In the genomic region with DNA sequence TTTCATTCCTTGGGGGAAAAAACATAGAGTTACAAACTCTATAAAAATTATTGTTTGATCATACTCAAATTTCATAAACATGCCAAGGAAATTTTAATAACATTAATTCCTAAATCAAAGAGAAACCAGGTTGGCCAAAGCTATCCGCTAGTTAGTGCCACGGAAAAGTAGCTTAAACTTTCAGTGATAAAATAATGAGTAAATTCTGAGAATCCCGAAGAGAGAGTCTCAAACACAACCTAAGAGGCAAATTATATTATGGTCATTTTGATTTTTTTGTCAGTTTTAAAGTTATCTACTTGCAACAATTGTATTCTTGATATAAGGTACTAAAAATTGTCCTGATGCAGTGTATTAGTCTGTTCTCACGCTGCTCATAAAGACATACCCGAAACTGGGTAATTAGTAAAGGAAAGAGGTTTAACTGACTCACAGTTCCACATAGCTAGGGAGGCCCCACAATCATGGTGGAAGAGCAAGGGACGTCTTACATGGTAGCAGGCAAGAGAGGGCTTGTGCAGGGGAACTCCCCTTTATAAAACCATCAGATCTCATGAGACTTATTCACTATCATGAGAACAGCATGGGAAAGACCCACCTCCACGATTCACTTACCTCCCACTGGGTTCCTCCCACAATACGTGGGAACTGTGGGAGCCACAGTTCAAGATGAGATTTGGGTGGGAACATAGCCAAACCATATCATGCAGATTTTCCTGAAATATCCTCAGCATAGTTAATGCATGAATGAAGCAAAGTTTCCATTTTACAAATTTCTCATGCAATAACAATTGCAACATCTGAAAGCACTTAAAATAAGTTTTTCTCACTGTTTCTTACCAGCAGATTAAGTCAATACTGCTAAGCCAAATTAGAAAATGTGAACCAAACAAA, we compare ENCODE assay signal across 11 cellular contexts.
DNase-seq lines count a peak whose midpoint lies in the region; ATAC-seq, FAIRE-seq and TF ChIP-seq lines count a peak whose summit lies in the region.
"Had no signal": no experiment of that assay in that cellular context is flagged by ENCODE, and none has a peak within 500 bp of the region (broad histone marks: within the 10 kb centered on the region; RNA-seq: fewer than 3 reads in every experiment).

No MANE protein-coding gene starts in this region.

- peak; percentile 86 for ATAC-seq in activated CD8-positive, alpha-beta T cell treated with anti-CD3 and anti-CD28 coated beads for 36 hours
- no peak for ATAC-seq in activated CD8-positive, alpha-beta T cell treated with anti-CD3 and anti-CD28 coated beads, Interleukin-2, amount 10 ng/mL, durations not matched to agents 7 days and 5 days
- peak; percentile 63 for ATAC-seq in HG02798 (IDR thresholded peaks at IDR 0.05; ENCODE audit: poor library complexity, unreplicated experiment)
- ATAC-seq in HepG2 = no peak
- ATAC-seq: left colon had no signal

- no peaks in the 10 kb centered on the region for H3K36me3 Mint-ChIP-seq in activated CD8-positive, alpha-beta T cell treated with anti-CD3 and anti-CD28 coated beads for 36 hours (ENCODE audit: low read depth)
- no peaks in the 10 kb centered on the region for H3K36me3 Mint-ChIP-seq in activated CD8-positive, alpha-beta T cell treated with anti-CD3 and anti-CD28 coated beads, Interleukin-2, amount 10 ng/mL, durations not matched to agents 7 days and 5 days (ENCODE audit: low read depth)
- peaks cover 2% of the 10 kb centered on the region for H3K36me3 Mint-ChIP-seq in activated naive CD8-positive, alpha-beta T cell treated with anti-CD3 and anti-CD28 coated beads for 36 hours

- no peak for FAIRE-seq in HepG2 (lab: Jason Lieb, UNC)

- H3K9me3 Mint-ChIP-seq in activated CD8-positive, alpha-beta T cell treated with anti-CD3 and anti-CD28 coated beads for 36 hours = no peaks in the 10 kb centered on the region
- H3K9me3 Mint-ChIP-seq in activated CD8-positive, alpha-beta T cell treated with anti-CD3 and anti-CD28 coated beads, Interleukin-2, amount 10 ng/mL, durations not matched to agents 7 days and 5 days (ENCODE audit: insufficient read depth) = no peaks in the 10 kb centered on the region
- peaks cover 2% of the 10 kb centered on the region for H3K9me3 Mint-ChIP-seq in activated naive CD8-positive, alpha-beta T cell treated with anti-CD3 and anti-CD28 coated beads for 36 hours
- H3K9me3 Mint-ChIP-seq: dendritic cell treated with granulocyte-macrophage colony-stimulating factor and Interleukin-4, amounts not matched to agents 40 ng/mL and 50 ng/mL, for 4 days had no signal

- peaks cover 9% of the 10 kb centered on the region for H3K27me3 Mint-ChIP-seq in activated CD8-positive, alpha-beta T cell treated with anti-CD3 and anti-CD28 coated beads for 36 hours
- H3K27me3 Mint-ChIP-seq in activated CD8-positive, alpha-beta T cell treated with anti-CD3 and anti-CD28 coated beads, Interleukin-2, amount 10 ng/mL, durations not matched to agents 7 days and 5 days (ENCODE audit: low read depth) = no peaks in the 10 kb centered on the region
- peaks cover 7% of the 10 kb centered on the region for H3K27me3 Mint-ChIP-seq in activated naive CD8-positive, alpha-beta T cell treated with anti-CD3 and anti-CD28 coated beads for 36 hours
- H3K27me3 Mint-ChIP-seq: dendritic cell treated with granulocyte-macrophage colony-stimulating factor and Interleukin-4, amounts not matched to agents 40 ng/mL and 50 ng/mL, for 4 days had no signal

- no peak overlapping the region for H3K4me2 ChIP-seq in HepG2 (ENCODE audit: low read depth, low read length)

- H3K27ac Mint-ChIP-seq in activated CD8-positive, alpha-beta T cell treated with anti-CD3 and anti-CD28 coated beads for 36 hours = no peak overlapping the region
- H3K27ac Mint-ChIP-seq in activated CD8-positive, alpha-beta T cell treated with anti-CD3 and anti-CD28 coated beads, Interleukin-2, amount 10 ng/mL, durations not matched to agents 7 days and 5 days = no peak overlapping the region
- H3K27ac Mint-ChIP-seq in activated naive CD8-positive, alpha-beta T cell treated with anti-CD3 and anti-CD28 coated beads for 36 hours = no peak overlapping the region
- H3K27ac Mint-ChIP-seq: dendritic cell treated with granulocyte-macrophage colony-stimulating factor and Interleukin-4, amounts not matched to agents 40 ng/mL and 50 ng/mL, for 4 days had no signal

- intact Hi-C loops in activated CD8-positive, alpha-beta T cell treated with anti-CD3 and anti-CD28 coated beads for 36 hours (cut with micrococcal nuclease) = no loop called here
- intact Hi-C loops in HepG2 (cut with micrococcal nuclease; ENCODE audit: unreplicated experiment) = no loop called here

- no peak overlapping the region for H3K9ac ChIP-seq in HepG2 (ENCODE audit: insufficient read depth, low read depth, low read length)

- peaks cover 13% of the 10 kb centered on the region for H3K4me1 Mint-ChIP-seq in activated CD8-positive, alpha-beta T cell treated with anti-CD3 and anti-CD28 coated beads for 36 hours (ENCODE audit: low read depth)
- H3K4me1 Mint-ChIP-seq in activated CD8-positive, alpha-beta T cell treated with anti-CD3 and anti-CD28 coated beads, Interleukin-2, amount 10 ng/mL, durations not matched to agents 7 days and 5 days (ENCODE audit: low read depth) = no peaks in the 10 kb centered on the region
- peaks cover 4% of the 10 kb centered on the region for H3K4me1 Mint-ChIP-seq in activated naive CD8-positive, alpha-beta T cell treated with anti-CD3 and anti-CD28 coated beads for 36 hours

- H4K20me1 ChIP-seq in HepG2 (ENCODE audit: insufficient read depth, low read length) = no peaks in the 10 kb centered on the region

- H3K27ac ChIP-seq in HepG2 (ENCODE audit: extremely low read length, insufficient read depth, low read length) = no peak overlapping the region

- no TSS peak for BruUV-seq in HepG2 (replicated peaks; lab: Mats Ljungman, UMichigan)

- no peaks in the 10 kb centered on the region for H3K36me3 ChIP-seq in HepG2 (replicated peaks in 1 of 2; ENCODE audit: control insufficient read depth in 1 of 2, insufficient read depth in 2 of 2, low read length in 2 of 2)

- no peak for TF ChIP-seq POLR2A in HepG2 (IDR thresholded peaks at IDR 0.05; ENCODE audit: insufficient read depth in 1 of 2, low read depth in 2 of 2, low read length in 2 of 2)

- TF ChIP-seq RAD21 in HepG2 (CRISPR knock-in tag; IDR thresholded peaks at IDR 0.05) = no peak

- CTCF ChIA-PET in activated CD8-positive, alpha-beta T cell treated with anti-CD3 and anti-CD28 coated beads for 36 hours (lab: Charles Lee) = interaction anchor here (1.6 to 1.8 kb wide), 2 partner anchors 77 to 310 kb away, joined by 4 to 7 read pairs; no protein-coding TSS in a partner anchor
- CTCF ChIA-PET in activated CD8-positive, alpha-beta T cell treated with anti-CD3 and anti-CD28 coated beads, Interleukin-2, amount 10 ng/mL, durations not matched to agents 7 days and 5 days (lab: Charles Lee) = interaction anchor here (0.7 kb wide), 1 partner anchor 14 kb away, joined by 3 read pairs; no protein-coding TSS in a partner anchor
- CTCF ChIA-PET in HepG2 (lab: Yijun Ruan, JAX; ENCODE audit: low intra/inter-chr PET ratio, low total read pairs) = no interaction called here

- no peak overlapping the region for H3K4me3 Mint-ChIP-seq in activated CD8-positive, alpha-beta T cell treated with anti-CD3 and anti-CD28 coated beads for 36 hours
- no peak overlapping the region for H3K4me3 Mint-ChIP-seq in activated CD8-positive, alpha-beta T cell treated with anti-CD3 and anti-CD28 coated beads, Interleukin-2, amount 10 ng/mL, durations not matched to agents 7 days and 5 days
- no peak overlapping the region for H3K4me3 Mint-ChIP-seq in activated naive CD8-positive, alpha-beta T cell treated with anti-CD3 and anti-CD28 coated beads for 36 hours
- H3K4me3 Mint-ChIP-seq: dendritic cell treated with granulocyte-macrophage colony-stimulating factor and Interleukin-4, amounts not matched to agents 40 ng/mL and 50 ng/mL, for 4 days had no signal

- WGBS in HepG2 (ENCODE audit: low lambda C conversion rate) = 23% methylated on average over 8 of the region's 8 CpGs

- peak; percentile 66 for DNase-seq in activated CD8-positive, alpha-beta T cell treated with anti-CD3 and anti-CD28 coated beads for 36 hours
- DNase-seq in activated CD8-positive, alpha-beta T cell treated with anti-CD3 and anti-CD28 coated beads, Interleukin-2, amount 10 ng/mL, durations not matched to agents 7 days and 5 days = no peak
- peak; percentile 35 for DNase-seq in activated naive CD8-positive, alpha-beta T cell treated with anti-CD3 and anti-CD28 coated beads for 36 hours
- peak; percentile 44 for DNase-seq in stimulated activated CD8-positive, alpha-beta memory T cell treated with anti-CD3 and anti-CD28 coated beads, Interleukin-4, amount 100 ng/mL, for 48 hours
- DNase-seq in HepG2 (ENCODE audit: low spot score) (no peak), GOT3 (lab: John Stamatoyannopoulos, UW) (no peak), DMS114 treated with DMSO at 0.1 percent for 48 hours (lab: John Stamatoyannopoulos, UW; ENCODE audit: unreplicated experiment) (no peak)
- DNase-seq: ACHN, left colon had no signal

- in situ Hi-C loops in HepG2 (cut with HindIII; ENCODE audit: extremely low pct_ligation_motif_present, low pct_unique_long_range_greater_than_20kb) = no loop called here

- no peaks in the 10 kb centered on the region for H3K9me3 ChIP-seq in HepG2 (ENCODE audit: low read length)

- TF ChIP-seq CTCF in activated CD8-positive, alpha-beta T cell treated with anti-CD3 and anti-CD28 coated beads for 36 hours (IDR thresholded peaks at IDR 0.05) = no peak
- no peak for TF ChIP-seq CTCF in HepG2 (CRISPR knock-in tag; IDR thresholded peaks at IDR 0.05)

- H3K4me3 ChIP-seq in HepG2 (replicated peaks in 1 of 3; ENCODE audit: insufficient read depth in 1 of 3, low read depth in 2 of 3, low read length in 3 of 3) = no peak overlapping the region

- POLR2A ChIA-PET in activated CD8-positive, alpha-beta T cell treated with anti-CD3 and anti-CD28 coated beads for 36 hours (lab: Charles Lee) = interaction anchor here (0.6 kb wide), 1 partner anchor 30 kb away, joined by 3 read pairs; no protein-coding TSS in a partner anchor
- POLR2A ChIA-PET in activated CD8-positive, alpha-beta T cell treated with anti-CD3 and anti-CD28 coated beads, Interleukin-2, amount 10 ng/mL, durations not matched to agents 7 days and 5 days (lab: Charles Lee) = no interaction called here
- POLR2A ChIA-PET in HepG2 (lab: Yijun Ruan, JAX) = no interaction called here

- H2AFZ ChIP-seq in HepG2 (ENCODE audit: low read length) = no peak overlapping the region

- TF ChIP-seq EP300 in HepG2 (IDR thresholded peaks at IDR 0.05; ENCODE audit: low read depth in 2 of 2, low read length in 2 of 2) = no peak
- no peak for TF ChIP-seq EP300 in HepG2 (CRISPR knock-in tag; IDR thresholded peaks at IDR 0.05; ENCODE audit: borderline replicate concordance)

- no peaks in the 10 kb centered on the region for H3K27me3 ChIP-seq in HepG2 (ENCODE audit: control insufficient read depth in 1 of 2, insufficient read depth in 2 of 2, low read length in 2 of 2)

- H3K79me2 ChIP-seq in HepG2 (ENCODE audit: insufficient read depth, low read length) = no peaks in the 10 kb centered on the region

- no peaks in the 10 kb centered on the region for H3K4me1 ChIP-seq in HepG2 (ENCODE audit: insufficient read depth, low read length)

Comparison
In these comparisons a context has a peak if more than half of its experiments do, and no peak if none do; other contexts are left out.
1. ATAC-seq: peak in activated CD8-positive, alpha-beta T cell treated with anti-CD3 and anti-CD28 coated beads for 36 hours (single experiment) and HG02798 (single experiment); none in activated CD8-positive, alpha-beta T cell treated with anti-CD3 and anti-CD28 coated beads, Interleukin-2, amount 10 ng/mL, durations not matched to agents 7 days and 5 days (single experiment) and HepG2 (single experiment).
2. DNase-seq: peak in activated CD8-positive, alpha-beta T cell treated with anti-CD3 and anti-CD28 coated beads for 36 hours (single experiment), activated naive CD8-positive, alpha-beta T cell treated with anti-CD3 and anti-CD28 coated beads for 36 hours (single experiment) and stimulated activated CD8-positive, alpha-beta memory T cell treated with anti-CD3 and anti-CD28 coated beads, Interleukin-4, amount 100 ng/mL, for 48 hours (single experiment); none in activated CD8-positive, alpha-beta T cell treated with anti-CD3 and anti-CD28 coated beads, Interleukin-2, amount 10 ng/mL, durations not matched to agents 7 days and 5 days (single experiment), HepG2 (single experiment), GOT3 (single experiment) and DMS114 treated with DMSO at 0.1 percent for 48 hours (single experiment).